ENCODE assay signal across 1 cellular context in the genomic region with DNA sequence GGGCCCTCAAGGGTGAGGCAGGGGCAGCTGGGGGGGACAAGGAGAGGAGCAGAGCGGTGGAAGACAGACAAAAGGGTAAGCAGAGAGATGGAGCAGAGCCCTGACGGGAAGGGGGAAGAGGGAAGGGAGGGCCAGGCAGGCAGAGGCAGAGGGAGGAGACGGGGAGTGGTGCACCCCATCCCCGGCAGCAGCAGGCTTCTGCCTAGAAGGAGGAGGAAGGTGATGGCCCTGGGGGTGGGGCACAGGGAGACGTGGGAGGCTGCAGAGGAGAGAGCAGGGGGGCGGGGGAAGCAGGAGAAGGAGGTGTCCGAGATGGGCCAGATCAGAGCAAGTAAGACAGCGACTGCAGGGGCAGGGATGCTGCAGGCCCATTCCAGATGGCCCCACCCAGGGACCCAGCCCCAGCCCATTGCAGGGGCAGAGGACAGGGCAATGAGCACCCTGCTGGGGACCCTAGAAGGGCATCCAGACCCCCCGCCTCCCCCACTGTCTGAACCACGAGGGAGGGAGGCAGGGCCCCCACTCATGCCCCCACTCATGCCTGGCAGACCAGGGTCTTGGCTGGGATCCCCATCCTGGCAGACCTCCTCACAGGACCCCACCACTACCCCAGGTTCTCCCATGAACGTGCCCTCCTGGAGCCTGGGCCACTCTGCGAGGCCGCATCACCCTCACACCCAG.
TF ChIP-seq lines count a peak whose summit lies in the region.

No MANE protein-coding gene starts in this region.

TF ChIP-seq in HepG2, 621 proteins besides CTCF, POLR2A, EP300 and RAD21:
- no peak for TF ChIP-seq CEBPG (CRISPR knock-in tag; IDR thresholded peaks at IDR 0.05)
- TF ChIP-seq, protein P1, sequence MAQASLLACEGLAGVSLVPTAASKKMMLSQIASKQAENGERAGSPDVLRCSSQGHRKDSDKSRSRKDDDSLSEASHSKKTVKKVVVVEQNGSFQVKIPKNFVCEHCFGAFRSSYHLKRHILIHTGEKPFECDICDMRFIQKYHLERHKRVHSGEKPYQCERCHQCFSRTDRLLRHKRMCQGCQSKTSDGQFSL (CRISPR knock-in tag; IDR thresholded peaks at IDR 0.05), result no peak
